Comparison of ENCODE assay signal across 12 cellular contexts in genomic region chr22:46536559-46537220, GRCh38. TPM values are rescaled to one million over a fixed set of nuclear protein-coding genes. Genes with fewer than 3 reads are reported as not detected.
DNase-seq lines count a peak whose midpoint lies in the region; ATAC-seq and TF ChIP-seq lines count a peak whose summit lies in the region.
"Had no signal": no experiment of that assay in that cellular context is flagged by ENCODE, and none has a peak within 500 bp of the region (broad histone marks: within the 10 kb centered on the region; RNA-seq: fewer than 3 reads in every experiment).

No MANE protein-coding gene starts in this region.

- DNase-seq in stimulated activated naive CD8-positive, alpha-beta T cell treated with anti-CD3 and anti-CD28 coated beads, Interleukin-15, amount 100 ng/mL, for 72 hours = no peak
- DNase-seq in stimulated activated naive CD8-positive, alpha-beta T cell treated with anti-CD3 and anti-CD28 coated beads, Interleukin-15, Interleukin-2, amounts not matched to agents 100 U/mL and 50 U/mL, for 24 hours = no peak
- DNase-seq in mammary epithelial cell (no peak), lower leg skin (ENCODE audit: low spot score in 2 of 2) (no peak), NCI-H1092 (lab: John Stamatoyannopoulos, UW) (no peak), GDM1 (lab: John Stamatoyannopoulos, UW) (no peak)
- no peak for DNase-seq in activated CD8-positive, alpha-beta memory T cell treated with anti-CD3 and anti-CD28 coated beads, Interleukin-2, amount 10 ng/mL, durations not matched to agents 7 days and 5 days
- DNase-seq: central memory CD4-positive, alpha-beta T cell; NCI-H187; SJCRH30 had no signal

- H3K27me3 Mint-ChIP-seq in stimulated activated naive CD8-positive, alpha-beta T cell treated with anti-CD3 and anti-CD28 coated beads, Interleukin-15, amount 100 ng/mL, for 72 hours = peaks cover 52% of the 10 kb centered on the region
- peaks cover 45% of the 10 kb centered on the region for H3K27me3 Mint-ChIP-seq in activated CD8-positive, alpha-beta memory T cell treated with anti-CD3 and anti-CD28 coated beads, Interleukin-2, amount 10 ng/mL, durations not matched to agents 7 days and 5 days

- CTCF ChIA-PET in mammary epithelial cell (lab: Charles Lee; ENCODE audit: low non-redundant PET) = no interaction called here
- CTCF ChIA-PET in activated CD8-positive, alpha-beta memory T cell treated with anti-CD3 and anti-CD28 coated beads, Interleukin-2, amount 10 ng/mL, durations not matched to agents 7 days and 5 days (lab: Charles Lee) = no interaction called here

- peak overlapping the region; percentile 66 for H3K4me2 ChIP-seq in mammary epithelial cell (ENCODE audit: insufficient read depth, low read depth, low read length)

- no peak overlapping the region for H3K9ac ChIP-seq in mammary epithelial cell (ENCODE audit: insufficient read depth, low read length)

- H3K4me1 Mint-ChIP-seq in stimulated activated naive CD8-positive, alpha-beta T cell treated with anti-CD3 and anti-CD28 coated beads, Interleukin-15, amount 100 ng/mL, for 72 hours = peaks cover 13% of the 10 kb centered on the region
- peaks cover 2% of the 10 kb centered on the region for H3K4me1 Mint-ChIP-seq in activated CD8-positive, alpha-beta memory T cell treated with anti-CD3 and anti-CD28 coated beads, Interleukin-2, amount 10 ng/mL, durations not matched to agents 7 days and 5 days

- BruUV-seq in mammary epithelial cell (replicated peaks; lab: Mats Ljungman, UMichigan) = no TSS peak

- dilution Hi-C loops in mammary epithelial cell (cut with HindIII; ENCODE audit: low sequenced_read_pairs) = no loop called here

- no peaks in the 10 kb centered on the region for H3K27me3 ChIP-seq in mammary epithelial cell (ENCODE audit: insufficient read depth, low read length)
- H3K27me3 ChIP-seq: SJCRH30 had no signal

- H3K27ac Mint-ChIP-seq in stimulated activated naive CD8-positive, alpha-beta T cell treated with anti-CD3 and anti-CD28 coated beads, Interleukin-15, amount 100 ng/mL, for 72 hours = no peak overlapping the region
- H3K27ac Mint-ChIP-seq in activated CD8-positive, alpha-beta memory T cell treated with anti-CD3 and anti-CD28 coated beads, Interleukin-2, amount 10 ng/mL, durations not matched to agents 7 days and 5 days = no peak overlapping the region

- in situ Hi-C loops in mammary epithelial cell (cut with MboI; ENCODE audit: low sequenced_read_pairs in 2 of 2) = loop anchor here (5.0 to 25.0 kb wide), 6 partner anchors 82 to 524 kb away; no protein-coding TSS in a partner anchor

- ATAC-seq in stimulated activated naive CD8-positive, alpha-beta T cell treated with anti-CD3 and anti-CD28 coated beads, Interleukin-15, amount 100 ng/mL, for 72 hours = peak; percentile 32
- ATAC-seq in stimulated activated naive CD8-positive, alpha-beta T cell treated with anti-CD3 and anti-CD28 coated beads, Interleukin-15, Interleukin-2, amounts not matched to agents 100 U/mL and 50 U/mL, for 24 hours = no peak
- ATAC-seq in activated CD8-positive, alpha-beta memory T cell treated with anti-CD3 and anti-CD28 coated beads, Interleukin-2, amount 10 ng/mL, durations not matched to agents 7 days and 5 days = no peak
- no peak for ATAC-seq in GM18517 (IDR thresholded peaks at IDR 0.05; ENCODE audit: unreplicated experiment)
- ATAC-seq: sciatic nerve had no signal

- intact Hi-C loops in mammary epithelial cell (cut with micrococcal nuclease) (loop anchor here (5.0 kb wide), 1 partner anchor 34 kb away; no protein-coding TSS in a partner anchor), lower leg skin (cut with DNase I; ENCODE audit: low total_unique reads) (no loop called here)

- peaks cover 75% of the 10 kb centered on the region for H3K79me2 ChIP-seq in mammary epithelial cell (ENCODE audit: insufficient read depth, low read length)

- peak overlapping the region in 2 of 3 experiments; percentile 59 to 83 for H3K4me3 ChIP-seq in mammary epithelial cell (replicated peaks in 1 of 3; ENCODE audit: insufficient read depth in 1 of 3, low read depth in 2 of 3, low read length in 3 of 3)
- H3K4me3 ChIP-seq in lower leg skin (ENCODE audit: low read depth, poor library complexity, severe bottlenecking) = peak overlapping the region; percentile 30
- H3K4me3 ChIP-seq: SJCRH30 had no signal

- no peak overlapping the region for H3K4me3 Mint-ChIP-seq in stimulated activated naive CD8-positive, alpha-beta T cell treated with anti-CD3 and anti-CD28 coated beads, Interleukin-15, amount 100 ng/mL, for 72 hours
- no peak overlapping the region for H3K4me3 Mint-ChIP-seq in activated CD8-positive, alpha-beta memory T cell treated with anti-CD3 and anti-CD28 coated beads, Interleukin-2, amount 10 ng/mL, durations not matched to agents 7 days and 5 days

- H2AFZ ChIP-seq in mammary epithelial cell (ENCODE audit: low read depth, low read length) = peak overlapping the region; percentile 68

- TF ChIP-seq CTCF in mammary epithelial cell (conservative IDR thresholded peaks at IDR 0.05 in 1 of 2, IDR thresholded peaks at IDR 0.05 in 1 of 2; ENCODE audit: extremely low read depth in 1 of 2, insufficient read depth in 1 of 2, low read depth in 1 of 2, low read length in 2 of 2) (no peak), lower leg skin (IDR thresholded peaks at IDR 0.05) (no peak)

- H3K9me3 Mint-ChIP-seq in stimulated activated naive CD8-positive, alpha-beta T cell treated with anti-CD3 and anti-CD28 coated beads, Interleukin-15, amount 100 ng/mL, for 72 hours = no peaks in the 10 kb centered on the region
- no peaks in the 10 kb centered on the region for H3K9me3 Mint-ChIP-seq in activated CD8-positive, alpha-beta memory T cell treated with anti-CD3 and anti-CD28 coated beads, Interleukin-2, amount 10 ng/mL, durations not matched to agents 7 days and 5 days (ENCODE audit: low read depth)

- no CpG with 5 or more reads among the region's 110 CpGs for WGBS in mammary epithelial cell (ENCODE audit: low coverage, missing lambda C conversion rate)
- 3 to 4% methylated on average over 29 to 51 of the region's 110 CpGs for WGBS in lower leg skin, 2 donors

- H3K4me1 ChIP-seq in mammary epithelial cell (ENCODE audit: insufficient read depth, low read length) = peaks cover 48% of the 10 kb centered on the region
- H3K4me1 ChIP-seq: SJCRH30 had no signal

- no peak for TF ChIP-seq POLR2A in lower leg skin (IDR thresholded peaks at IDR 0.05)

- no peaks in the 10 kb centered on the region for H3K36me3 Mint-ChIP-seq in activated CD8-positive, alpha-beta memory T cell treated with anti-CD3 and anti-CD28 coated beads, Interleukin-2, amount 10 ng/mL, durations not matched to agents 7 days and 5 days

- peaks cover 3% of the 10 kb centered on the region for H3K36me3 ChIP-seq in mammary epithelial cell (ENCODE audit: insufficient read depth, low read length)
- H3K36me3 ChIP-seq: SJCRH30 had no signal

- no peaks in the 10 kb centered on the region for H4K20me1 ChIP-seq in mammary epithelial cell (ENCODE audit: insufficient read depth, low read length)

- peaks cover 4% of the 10 kb centered on the region for H3K9me3 ChIP-seq in mammary epithelial cell (replicated peaks; ENCODE audit: insufficient read depth, low read length)
- H3K9me3 ChIP-seq: SJCRH30 had no signal

- H3K27ac ChIP-seq in mammary epithelial cell (ENCODE audit: insufficient read depth, low read depth, low read length) = peak overlapping the region; percentile 37
- H3K27ac ChIP-seq: SJCRH30 had no signal

RNA-seq across cellular contexts. Expression of gene CELSR1, which starts 0.7 kb away (rescaled TPM):
- 10 to 100 TPM; 66.6 to 69.5 TPM for total RNA-seq in mammary epithelial cell
- polyA plus RNA-seq in mammary epithelial cell = 33.4 TPM
- polyA minus RNA-seq in mammary epithelial cell = 52.9 TPM
- 10 to 100 TPM; 31.7 to 72.7 (median 54.1) TPM for total RNA-seq in lower leg skin
- under 1 TPM; 0.06 to 0.12 TPM for total RNA-seq in activated CD8-positive, alpha-beta memory T cell treated with anti-CD3 and anti-CD28 coated beads, Interleukin-2, amount 10 ng/mL, durations not matched to agents 7 days and 5 days
- total RNA-seq: SJCRH30 had no signal

Comparison
In these comparisons a context has a peak if more than half of its experiments do, and no peak if none do; other contexts are left out.
1. RNA of gene CELSR1, which starts 0.7 kb away (total RNA-seq): 66.6 to 69.5 TPM in mammary epithelial cell and 31.7 to 72.7 TPM in lower leg skin; 0.06 to 0.12 TPM in activated CD8-positive, alpha-beta memory T cell treated with anti-CD3 and anti-CD28 coated beads, Interleukin-2, amount 10 ng/mL, durations not matched to agents 7 days and 5 days; every median in the first group is over 10 times any median in the second.